In the genomic region with DNA sequence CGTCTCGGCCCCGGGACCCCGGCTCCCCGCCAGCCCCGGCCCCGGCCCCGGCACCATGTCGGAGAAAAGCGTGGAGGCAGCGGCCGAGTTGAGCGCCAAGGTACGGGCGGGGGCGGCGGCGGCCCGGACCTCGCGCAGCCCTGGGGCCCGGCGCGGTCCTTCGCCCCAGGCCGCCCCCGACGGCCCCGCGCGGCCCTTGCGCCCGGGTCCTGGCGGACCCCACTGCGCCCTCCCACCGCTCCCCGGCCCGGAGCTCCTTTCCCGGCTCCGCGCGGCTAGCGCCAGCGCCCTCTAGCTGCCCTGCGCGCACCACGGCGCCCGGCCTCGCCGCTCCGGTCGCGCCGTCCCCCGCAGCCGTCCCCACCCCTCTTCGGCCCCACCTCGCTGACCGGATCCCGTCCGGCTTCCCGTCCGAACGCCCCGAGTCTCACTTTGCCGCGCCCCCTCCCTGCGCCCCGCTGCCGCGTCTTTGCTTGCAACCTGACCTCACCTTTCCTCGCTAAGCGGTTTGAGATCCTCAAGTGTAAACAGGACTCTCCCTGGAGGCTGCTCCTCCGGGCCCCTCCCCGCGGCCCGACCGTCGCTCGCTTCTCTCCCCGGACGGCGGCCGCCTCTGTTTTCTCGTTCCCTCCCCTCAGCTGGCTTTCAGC, we compare ENCODE assay signal across 1 cellular context.
TF ChIP-seq lines count a peak whose summit lies in the region.

No MANE protein-coding gene starts in this region.

TF ChIP-seq in GM12878, 131 proteins besides CTCF, POLR2A, EP300 and RAD21:
- TF ChIP-seq SMC3 (IDR thresholded peaks at IDR 0.05; ENCODE audit: borderline replicate concordance, low read length) (peak; percentile 23; the same call in 1 of the 2 replicates), MXI1 (IDR thresholded peaks at IDR 0.05; ENCODE audit: low read depth, low read length) (peak; percentile 51; the same call in 1 of the 2 replicates), EGR1 (IDR thresholded peaks at IDR 0.05; ENCODE audit: borderline replicate concordance in 1 of 2, low read depth in 2 of 2, low read length in 2 of 2) (peak in 1 of 2 experiments; percentile 17; a peak in 1 of 3 replicates), YY1 (IDR thresholded peaks at IDR 0.05; ENCODE audit: low read depth, low read length) (peak; percentile 60), GATAD2B (conservative IDR thresholded peaks at IDR 0.05; ENCODE audit: low read depth) (peak; percentile 85; the same call in 1 of the 2 replicates), ZSCAN29 (IDR thresholded peaks at IDR 0.05) (0 out of 2 replicates have a peak, but pooled peaks have one; percentile 29), SMARCA5 (IDR thresholded peaks at IDR 0.05) (peak; percentile 98), RB1 (IDR thresholded peaks at IDR 0.05; ENCODE audit: borderline replicate concordance) (peak; percentile 53; the same call in 1 of the 2 replicates), ATF2 (IDR thresholded peaks at IDR 0.05; ENCODE audit: low read length) (no peak), SREBF1 (IDR thresholded peaks at IDR 0.05; ENCODE audit: low read length) (no peak), SIN3A (IDR thresholded peaks at IDR 0.05; ENCODE audit: low read depth, low read length) (0 out of 2 replicates have a peak, but pooled peaks have one; percentile 30), E2F4 (IDR thresholded peaks at IDR 0.05; ENCODE audit: low read depth, low read length) (no peak), NKRF (conservative IDR thresholded peaks at IDR 0.05) (peak; percentile 73; the same call in 1 of the 2 replicates), DPF2 (IDR thresholded peaks at IDR 0.05) (peak; percentile 71; the same call in 1 of the 2 replicates), NR2F1 (conservative IDR thresholded peaks at IDR 0.05) (peak; percentile 55; the same call in 1 of the 2 replicates), HDGF (IDR thresholded peaks at IDR 0.05) (0 out of 2 replicates have a peak, but pooled peaks have one; percentile 41), PAX8 (IDR thresholded peaks at IDR 0.05) (no peak), LARP7 (IDR thresholded peaks at IDR 0.05) (peak; percentile 73; the same call in 1 of the 2 replicates), NBN (IDR thresholded peaks at IDR 0.05) (peak; percentile 35; the same call in 1 of the 2 replicates), EZH2 (IDR thresholded peaks at IDR 0.05; ENCODE audit: borderline replicate concordance, control insufficient read depth, low read depth, low read length) (no peak), BACH1 (IDR thresholded peaks at IDR 0.05; ENCODE audit: borderline replicate concordance) (0 out of 2 replicates have a peak, but pooled peaks have one; percentile 46), IKZF1 (conservative IDR thresholded peaks at IDR 0.05) (peak; percentile 94), KDM1A (IDR thresholded peaks at IDR 0.05; ENCODE audit: borderline replicate concordance) (no peak), BHLHE40 (IDR thresholded peaks at IDR 0.05; ENCODE audit: borderline replicate concordance in 1 of 2, low read depth in 2 of 2, low read length in 1 of 2) (peak in 1 of 2 experiments; percentile 54; a peak in 2 of 4 replicates), POLR2AphosphoS2 (IDR thresholded peaks at IDR 0.05; ENCODE audit: low read depth, low read length) (no peak)
- TF ChIP-seq, protein P1, sequence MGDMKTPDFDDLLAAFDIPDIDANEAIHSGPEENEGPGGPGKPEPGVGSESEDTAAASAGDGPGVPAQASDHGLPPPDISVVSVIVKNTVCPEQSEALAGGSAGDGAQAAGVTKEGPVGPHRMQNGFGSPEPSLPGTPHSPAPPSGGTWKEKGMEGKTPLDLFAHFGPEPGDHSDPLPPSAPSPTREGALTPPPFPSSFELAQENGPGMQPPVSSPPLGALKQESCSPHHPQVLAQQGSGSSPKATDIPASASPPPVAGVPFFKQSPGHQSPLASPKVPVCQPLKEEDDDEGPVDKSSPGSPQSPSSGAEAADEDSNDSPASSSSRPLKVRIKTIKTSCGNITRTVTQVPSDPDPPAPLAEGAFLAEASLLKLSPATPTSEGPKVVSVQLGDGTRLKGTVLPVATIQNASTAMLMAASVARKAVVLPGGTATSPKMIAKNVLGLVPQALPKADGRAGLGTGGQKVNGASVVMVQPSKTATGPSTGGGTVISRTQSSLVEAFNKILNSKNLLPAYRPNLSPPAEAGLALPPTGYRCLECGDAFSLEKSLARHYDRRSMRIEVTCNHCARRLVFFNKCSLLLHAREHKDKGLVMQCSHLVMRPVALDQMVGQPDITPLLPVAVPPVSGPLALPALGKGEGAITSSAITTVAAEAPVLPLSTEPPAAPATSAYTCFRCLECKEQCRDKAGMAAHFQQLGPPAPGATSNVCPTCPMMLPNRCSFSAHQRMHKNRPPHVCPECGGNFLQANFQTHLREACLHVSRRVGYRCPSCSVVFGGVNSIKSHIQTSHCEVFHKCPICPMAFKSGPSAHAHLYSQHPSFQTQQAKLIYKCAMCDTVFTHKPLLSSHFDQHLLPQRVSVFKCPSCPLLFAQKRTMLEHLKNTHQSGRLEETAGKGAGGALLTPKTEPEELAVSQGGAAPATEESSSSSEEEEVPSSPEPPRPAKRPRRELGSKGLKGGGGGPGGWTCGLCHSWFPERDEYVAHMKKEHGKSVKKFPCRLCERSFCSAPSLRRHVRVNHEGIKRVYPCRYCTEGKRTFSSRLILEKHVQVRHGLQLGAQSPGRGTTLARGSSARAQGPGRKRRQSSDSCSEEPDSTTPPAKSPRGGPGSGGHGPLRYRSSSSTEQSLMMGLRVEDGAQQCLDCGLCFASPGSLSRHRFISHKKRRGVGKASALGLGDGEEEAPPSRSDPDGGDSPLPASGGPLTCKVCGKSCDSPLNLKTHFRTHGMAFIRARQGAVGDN (IDR thresholded peaks at IDR 0.05): no peak
- TF ChIP-seq, protein P2, sequence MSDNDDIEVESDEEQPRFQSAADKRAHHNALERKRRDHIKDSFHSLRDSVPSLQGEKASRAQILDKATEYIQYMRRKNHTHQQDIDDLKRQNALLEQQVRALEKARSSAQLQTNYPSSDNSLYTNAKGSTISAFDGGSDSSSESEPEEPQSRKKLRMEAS (IDR thresholded peaks at IDR 0.05; ENCODE audit: low read depth, low read length): peak; percentile 25; the same call in 1 of the 2 replicates
